1 cellular context compared by ENCODE assay signal in the genomic region with DNA sequence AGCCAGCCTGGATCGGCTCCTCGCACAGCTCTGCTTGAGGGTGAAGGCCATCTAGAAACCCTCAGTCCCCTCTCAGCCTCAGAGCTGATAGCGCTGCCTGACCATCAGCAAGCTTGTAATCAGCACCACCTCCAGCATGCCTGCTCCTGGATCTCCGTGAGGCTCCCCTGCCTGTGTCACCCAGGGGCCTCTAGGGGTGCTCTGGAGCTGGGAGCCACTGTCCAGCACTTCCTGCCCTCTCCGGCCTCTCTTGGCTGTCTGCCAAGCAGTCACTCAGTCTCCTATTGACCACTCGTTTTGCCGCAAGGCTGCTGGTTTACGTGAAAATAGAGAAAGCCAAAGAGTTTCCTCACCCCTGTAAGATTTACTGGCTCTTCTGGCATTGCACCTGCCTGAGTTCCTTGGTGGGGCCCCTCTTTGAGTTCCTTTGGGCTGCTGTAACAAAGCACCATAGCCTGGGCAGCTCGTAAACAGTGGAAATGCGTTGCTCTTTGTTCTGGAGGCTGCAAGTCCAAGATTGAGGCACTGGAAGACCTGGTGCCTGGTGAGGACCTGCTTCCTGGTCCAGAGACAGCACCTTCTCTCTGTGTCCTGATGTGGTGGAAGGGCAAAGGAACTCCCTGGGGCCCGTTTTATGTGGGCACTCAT.
TF ChIP-seq lines count a peak whose summit lies in the region.

No MANE protein-coding gene starts in this region.

TF ChIP-seq in HepG2, 621 proteins besides CTCF, POLR2A, EP300 and RAD21 (continued from another document and continues in another):
- TF ChIP-seq, protein P1, sequence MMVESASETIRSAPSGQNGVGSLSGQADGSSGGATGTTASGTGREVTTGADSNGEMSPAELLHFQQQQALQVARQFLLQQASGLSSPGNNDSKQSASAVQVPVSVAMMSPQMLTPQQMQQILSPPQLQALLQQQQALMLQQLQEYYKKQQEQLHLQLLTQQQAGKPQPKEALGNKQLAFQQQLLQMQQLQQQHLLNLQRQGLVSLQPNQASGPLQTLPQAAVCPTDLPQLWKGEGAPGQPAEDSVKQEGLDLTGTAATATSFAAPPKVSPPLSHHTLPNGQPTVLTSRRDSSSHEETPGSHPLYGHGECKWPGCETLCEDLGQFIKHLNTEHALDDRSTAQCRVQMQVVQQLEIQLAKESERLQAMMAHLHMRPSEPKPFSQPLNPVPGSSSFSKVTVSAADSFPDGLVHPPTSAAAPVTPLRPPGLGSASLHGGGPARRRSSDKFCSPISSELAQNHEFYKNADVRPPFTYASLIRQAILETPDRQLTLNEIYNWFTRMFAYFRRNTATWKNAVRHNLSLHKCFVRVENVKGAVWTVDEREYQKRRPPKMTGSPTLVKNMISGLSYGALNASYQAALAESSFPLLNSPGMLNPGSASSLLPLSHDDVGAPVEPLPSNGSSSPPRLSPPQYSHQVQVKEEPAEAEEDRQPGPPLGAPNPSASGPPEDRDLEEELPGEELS (CRISPR knock-in tag; IDR thresholded peaks at IDR 0.05) = peak; percentile 74
- TF ChIP-seq ZNF432 (CRISPR knock-in tag; IDR thresholded peaks at IDR 0.05; ENCODE audit: borderline replicate concordance) = no peak
- TF ChIP-seq ZNF577 (CRISPR knock-in tag; IDR thresholded peaks at IDR 0.05; ENCODE audit: borderline replicate concordance, low read depth) = no peak
- TF ChIP-seq HOXD1 (CRISPR knock-in tag; IDR thresholded peaks at IDR 0.05) = no peak
- TF ChIP-seq ZNF121 (CRISPR knock-in tag; IDR thresholded peaks at IDR 0.05) = no peak
- TF ChIP-seq ZNF878 (CRISPR knock-in tag; IDR thresholded peaks at IDR 0.05) = peak; percentile 66; the same call in 1 of the 2 replicates
- no peak for TF ChIP-seq FOXA1 (IDR thresholded peaks at IDR 0.05)
- TF ChIP-seq FOXA1 (CRISPR knock-in tag; IDR thresholded peaks at IDR 0.05) = peak; percentile 68
- peak; percentile 20; the same call in 1 of the 2 replicates for TF ChIP-seq JUN (CRISPR knock-in tag; IDR thresholded peaks at IDR 0.05)
- TF ChIP-seq ZNF24 (IDR thresholded peaks at IDR 0.05) = no peak
- no peak for TF ChIP-seq SIN3A (IDR thresholded peaks at IDR 0.05; ENCODE audit: borderline replicate concordance, low read depth, low read length)
- TF ChIP-seq NFIB (CRISPR knock-in tag; IDR thresholded peaks at IDR 0.05; ENCODE audit: borderline replicate concordance) = peak; percentile 99; the same call in 1 of the 2 replicates
- peak; percentile 93; the same call in 1 of the 2 replicates for TF ChIP-seq SMAD3 (CRISPR knock-in tag; IDR thresholded peaks at IDR 0.05)
- TF ChIP-seq ZNF891 (CRISPR knock-in tag; IDR thresholded peaks at IDR 0.05) = peak; percentile 73; the same call in 1 of the 2 replicates
- peak; percentile 85; the same call in 1 of the 2 replicates for TF ChIP-seq ZNF44 (CRISPR knock-in tag; IDR thresholded peaks at IDR 0.05)
- TF ChIP-seq, protein P2, sequence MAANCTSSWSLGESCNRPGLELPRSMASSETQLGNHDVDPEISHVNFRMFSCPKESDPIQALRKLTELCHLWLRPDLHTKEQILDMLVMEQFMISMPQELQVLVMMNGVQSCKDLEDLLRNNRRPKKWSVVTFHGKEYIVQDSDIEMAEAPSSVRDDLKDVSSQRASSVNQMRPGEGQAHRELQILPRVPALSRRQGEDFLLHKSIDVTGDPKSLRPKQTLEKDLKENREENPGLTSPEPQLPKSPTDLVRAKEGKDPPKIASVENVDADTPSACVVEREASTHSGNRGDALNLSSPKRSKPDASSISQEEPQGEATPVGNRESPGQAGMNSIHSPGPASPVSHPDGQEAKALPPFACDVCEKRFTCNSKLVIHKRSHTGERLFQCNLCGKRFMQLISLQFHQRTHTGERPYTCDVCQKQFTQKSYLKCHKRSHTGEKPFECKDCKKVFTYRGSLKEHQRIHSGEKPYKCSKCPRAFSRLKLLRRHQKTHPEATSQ (CRISPR knock-in tag; IDR thresholded peaks at IDR 0.05; ENCODE audit: borderline replicate concordance) = peak; percentile 86; the same call in 1 of the 2 replicates
- TF ChIP-seq KLF9 (CRISPR knock-in tag; IDR thresholded peaks at IDR 0.05; ENCODE audit: low read depth) = no peak
- TF ChIP-seq IKZF4 (CRISPR knock-in tag; IDR thresholded peaks at IDR 0.05; ENCODE audit: borderline replicate concordance, low read depth, not compliant biosample characterization) = no peak
- TF ChIP-seq, protein P3, sequence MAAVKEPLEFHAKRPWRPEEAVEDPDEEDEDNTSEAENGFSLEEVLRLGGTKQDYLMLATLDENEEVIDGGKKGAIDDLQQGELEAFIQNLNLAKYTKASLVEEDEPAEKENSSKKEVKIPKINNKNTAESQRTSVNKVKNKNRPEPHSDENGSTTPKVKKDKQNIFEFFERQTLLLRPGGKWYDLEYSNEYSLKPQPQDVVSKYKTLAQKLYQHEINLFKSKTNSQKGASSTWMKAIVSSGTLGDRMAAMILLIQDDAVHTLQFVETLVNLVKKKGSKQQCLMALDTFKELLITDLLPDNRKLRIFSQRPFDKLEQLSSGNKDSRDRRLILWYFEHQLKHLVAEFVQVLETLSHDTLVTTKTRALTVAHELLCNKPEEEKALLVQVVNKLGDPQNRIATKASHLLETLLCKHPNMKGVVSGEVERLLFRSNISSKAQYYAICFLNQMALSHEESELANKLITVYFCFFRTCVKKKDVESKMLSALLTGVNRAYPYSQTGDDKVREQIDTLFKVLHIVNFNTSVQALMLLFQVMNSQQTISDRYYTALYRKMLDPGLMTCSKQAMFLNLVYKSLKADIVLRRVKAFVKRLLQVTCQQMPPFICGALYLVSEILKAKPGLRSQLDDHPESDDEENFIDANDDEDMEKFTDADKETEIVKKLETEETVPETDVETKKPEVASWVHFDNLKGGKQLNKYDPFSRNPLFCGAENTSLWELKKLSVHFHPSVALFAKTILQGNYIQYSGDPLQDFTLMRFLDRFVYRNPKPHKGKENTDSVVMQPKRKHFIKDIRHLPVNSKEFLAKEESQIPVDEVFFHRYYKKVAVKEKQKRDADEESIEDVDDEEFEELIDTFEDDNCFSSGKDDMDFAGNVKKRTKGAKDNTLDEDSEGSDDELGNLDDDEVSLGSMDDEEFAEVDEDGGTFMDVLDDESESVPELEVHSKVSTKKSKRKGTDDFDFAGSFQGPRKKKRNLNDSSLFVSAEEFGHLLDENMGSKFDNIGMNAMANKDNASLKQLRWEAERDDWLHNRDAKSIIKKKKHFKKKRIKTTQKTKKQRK (IDR thresholded peaks at IDR 0.05; ENCODE audit: low read length) = no peak
- TF ChIP-seq, protein P4, sequence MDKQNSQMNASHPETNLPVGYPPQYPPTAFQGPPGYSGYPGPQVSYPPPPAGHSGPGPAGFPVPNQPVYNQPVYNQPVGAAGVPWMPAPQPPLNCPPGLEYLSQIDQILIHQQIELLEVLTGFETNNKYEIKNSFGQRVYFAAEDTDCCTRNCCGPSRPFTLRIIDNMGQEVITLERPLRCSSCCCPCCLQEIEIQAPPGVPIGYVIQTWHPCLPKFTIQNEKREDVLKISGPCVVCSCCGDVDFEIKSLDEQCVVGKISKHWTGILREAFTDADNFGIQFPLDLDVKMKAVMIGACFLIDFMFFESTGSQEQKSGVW (CRISPR knock-in tag; IDR thresholded peaks at IDR 0.05; ENCODE audit: borderline replicate concordance) = no peak
- TF ChIP-seq ELF3 (CRISPR knock-in tag; IDR thresholded peaks at IDR 0.05) = peak; percentile 91
- TF ChIP-seq, protein P5, sequence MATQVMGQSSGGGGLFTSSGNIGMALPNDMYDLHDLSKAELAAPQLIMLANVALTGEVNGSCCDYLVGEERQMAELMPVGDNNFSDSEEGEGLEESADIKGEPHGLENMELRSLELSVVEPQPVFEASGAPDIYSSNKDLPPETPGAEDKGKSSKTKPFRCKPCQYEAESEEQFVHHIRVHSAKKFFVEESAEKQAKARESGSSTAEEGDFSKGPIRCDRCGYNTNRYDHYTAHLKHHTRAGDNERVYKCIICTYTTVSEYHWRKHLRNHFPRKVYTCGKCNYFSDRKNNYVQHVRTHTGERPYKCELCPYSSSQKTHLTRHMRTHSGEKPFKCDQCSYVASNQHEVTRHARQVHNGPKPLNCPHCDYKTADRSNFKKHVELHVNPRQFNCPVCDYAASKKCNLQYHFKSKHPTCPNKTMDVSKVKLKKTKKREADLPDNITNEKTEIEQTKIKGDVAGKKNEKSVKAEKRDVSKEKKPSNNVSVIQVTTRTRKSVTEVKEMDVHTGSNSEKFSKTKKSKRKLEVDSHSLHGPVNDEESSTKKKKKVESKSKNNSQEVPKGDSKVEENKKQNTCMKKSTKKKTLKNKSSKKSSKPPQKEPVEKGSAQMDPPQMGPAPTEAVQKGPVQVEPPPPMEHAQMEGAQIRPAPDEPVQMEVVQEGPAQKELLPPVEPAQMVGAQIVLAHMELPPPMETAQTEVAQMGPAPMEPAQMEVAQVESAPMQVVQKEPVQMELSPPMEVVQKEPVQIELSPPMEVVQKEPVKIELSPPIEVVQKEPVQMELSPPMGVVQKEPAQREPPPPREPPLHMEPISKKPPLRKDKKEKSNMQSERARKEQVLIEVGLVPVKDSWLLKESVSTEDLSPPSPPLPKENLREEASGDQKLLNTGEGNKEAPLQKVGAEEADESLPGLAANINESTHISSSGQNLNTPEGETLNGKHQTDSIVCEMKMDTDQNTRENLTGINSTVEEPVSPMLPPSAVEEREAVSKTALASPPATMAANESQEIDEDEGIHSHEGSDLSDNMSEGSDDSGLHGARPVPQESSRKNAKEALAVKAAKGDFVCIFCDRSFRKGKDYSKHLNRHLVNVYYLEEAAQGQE (IDR thresholded peaks at IDR 0.05; ENCODE audit: borderline replicate concordance in 1 of 2, low read depth in 1 of 2, low read length in 2 of 2) = peak in 1 of 2 experiments; percentile 89; a peak in 2 of 4 replicates
- TF ChIP-seq ZNF792 (CRISPR knock-in tag; IDR thresholded peaks at IDR 0.05) = peak; percentile 97
- TF ChIP-seq, protein P6, sequence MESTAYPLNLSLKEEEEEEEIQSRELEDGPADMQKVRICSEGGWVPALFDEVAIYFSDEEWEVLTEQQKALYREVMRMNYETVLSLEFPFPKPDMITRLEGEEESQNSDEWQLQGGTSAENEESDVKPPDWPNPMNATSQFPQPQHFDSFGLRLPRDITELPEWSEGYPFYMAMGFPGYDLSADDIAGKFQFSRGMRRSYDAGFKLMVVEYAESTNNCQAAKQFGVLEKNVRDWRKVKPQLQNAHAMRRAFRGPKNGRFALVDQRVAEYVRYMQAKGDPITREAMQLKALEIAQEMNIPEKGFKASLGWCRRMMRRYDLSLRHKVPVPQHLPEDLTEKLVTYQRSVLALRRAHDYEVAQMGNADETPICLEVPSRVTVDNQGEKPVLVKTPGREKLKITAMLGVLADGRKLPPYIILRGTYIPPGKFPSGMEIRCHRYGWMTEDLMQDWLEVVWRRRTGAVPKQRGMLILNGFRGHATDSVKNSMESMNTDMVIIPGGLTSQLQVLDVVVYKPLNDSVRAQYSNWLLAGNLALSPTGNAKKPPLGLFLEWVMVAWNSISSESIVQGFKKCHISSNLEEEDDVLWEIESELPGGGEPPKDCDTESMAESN (CRISPR knock-in tag; conservative IDR thresholded peaks at IDR 0.05) = peak; percentile 82; the same call in 1 of the 2 replicates
- peak; percentile 29; the same call in 1 of the 2 replicates for TF ChIP-seq SAFB2 (CRISPR knock-in tag; IDR thresholded peaks at IDR 0.05; ENCODE audit: borderline replicate concordance, low read depth)
- peak; percentile 35; the same call in 1 of the 2 replicates for TF ChIP-seq SIX1 (CRISPR knock-in tag; IDR thresholded peaks at IDR 0.05; ENCODE audit: borderline replicate concordance)
- TF ChIP-seq ZEB1 (IDR thresholded peaks at IDR 0.05; ENCODE audit: insufficient replicate concordance, low read depth) = no peak
- TF ChIP-seq, protein P7, sequence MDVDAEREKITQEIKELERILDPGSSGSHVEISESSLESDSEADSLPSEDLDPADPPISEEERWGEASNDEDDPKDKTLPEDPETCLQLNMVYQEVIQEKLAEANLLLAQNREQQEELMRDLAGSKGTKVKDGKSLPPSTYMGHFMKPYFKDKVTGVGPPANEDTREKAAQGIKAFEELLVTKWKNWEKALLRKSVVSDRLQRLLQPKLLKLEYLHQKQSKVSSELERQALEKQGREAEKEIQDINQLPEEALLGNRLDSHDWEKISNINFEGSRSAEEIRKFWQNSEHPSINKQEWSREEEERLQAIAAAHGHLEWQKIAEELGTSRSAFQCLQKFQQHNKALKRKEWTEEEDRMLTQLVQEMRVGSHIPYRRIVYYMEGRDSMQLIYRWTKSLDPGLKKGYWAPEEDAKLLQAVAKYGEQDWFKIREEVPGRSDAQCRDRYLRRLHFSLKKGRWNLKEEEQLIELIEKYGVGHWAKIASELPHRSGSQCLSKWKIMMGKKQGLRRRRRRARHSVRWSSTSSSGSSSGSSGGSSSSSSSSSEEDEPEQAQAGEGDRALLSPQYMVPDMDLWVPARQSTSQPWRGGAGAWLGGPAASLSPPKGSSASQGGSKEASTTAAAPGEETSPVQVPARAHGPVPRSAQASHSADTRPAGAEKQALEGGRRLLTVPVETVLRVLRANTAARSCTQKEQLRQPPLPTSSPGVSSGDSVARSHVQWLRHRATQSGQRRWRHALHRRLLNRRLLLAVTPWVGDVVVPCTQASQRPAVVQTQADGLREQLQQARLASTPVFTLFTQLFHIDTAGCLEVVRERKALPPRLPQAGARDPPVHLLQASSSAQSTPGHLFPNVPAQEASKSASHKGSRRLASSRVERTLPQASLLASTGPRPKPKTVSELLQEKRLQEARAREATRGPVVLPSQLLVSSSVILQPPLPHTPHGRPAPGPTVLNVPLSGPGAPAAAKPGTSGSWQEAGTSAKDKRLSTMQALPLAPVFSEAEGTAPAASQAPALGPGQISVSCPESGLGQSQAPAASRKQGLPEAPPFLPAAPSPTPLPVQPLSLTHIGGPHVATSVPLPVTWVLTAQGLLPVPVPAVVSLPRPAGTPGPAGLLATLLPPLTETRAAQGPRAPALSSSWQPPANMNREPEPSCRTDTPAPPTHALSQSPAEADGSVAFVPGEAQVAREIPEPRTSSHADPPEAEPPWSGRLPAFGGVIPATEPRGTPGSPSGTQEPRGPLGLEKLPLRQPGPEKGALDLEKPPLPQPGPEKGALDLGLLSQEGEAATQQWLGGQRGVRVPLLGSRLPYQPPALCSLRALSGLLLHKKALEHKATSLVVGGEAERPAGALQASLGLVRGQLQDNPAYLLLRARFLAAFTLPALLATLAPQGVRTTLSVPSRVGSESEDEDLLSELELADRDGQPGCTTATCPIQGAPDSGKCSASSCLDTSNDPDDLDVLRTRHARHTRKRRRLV (CRISPR knock-in tag; IDR thresholded peaks at IDR 0.05) = peak; percentile 43; the same call in 1 of the 2 replicates
- peak; percentile 57 for TF ChIP-seq YY1 (IDR thresholded peaks at IDR 0.05; ENCODE audit: insufficient read depth, insufficient replicate concordance, low read depth, low read length)
- TF ChIP-seq BHLHE40 (IDR thresholded peaks at IDR 0.05; ENCODE audit: low read length) = peak; percentile 56
- TF ChIP-seq RNF2 (conservative IDR thresholded peaks at IDR 0.05; ENCODE audit: low read depth) = 0 out of 2 replicates have a peak, but pooled peaks have one; percentile 52
- TF ChIP-seq ZMYM2 (CRISPR knock-in tag; IDR thresholded peaks at IDR 0.05) = no peak
- peak; percentile 82 for TF ChIP-seq ZNF335 (CRISPR knock-in tag; IDR thresholded peaks at IDR 0.05)
- TF ChIP-seq U2AF2 (IDR thresholded peaks at IDR 0.05; ENCODE audit: low read depth, low read length) = 0 out of 2 replicates have a peak, but pooled peaks have one; percentile 40
